ENCODE assay signal across 8 cellular contexts in the genomic region with DNA sequence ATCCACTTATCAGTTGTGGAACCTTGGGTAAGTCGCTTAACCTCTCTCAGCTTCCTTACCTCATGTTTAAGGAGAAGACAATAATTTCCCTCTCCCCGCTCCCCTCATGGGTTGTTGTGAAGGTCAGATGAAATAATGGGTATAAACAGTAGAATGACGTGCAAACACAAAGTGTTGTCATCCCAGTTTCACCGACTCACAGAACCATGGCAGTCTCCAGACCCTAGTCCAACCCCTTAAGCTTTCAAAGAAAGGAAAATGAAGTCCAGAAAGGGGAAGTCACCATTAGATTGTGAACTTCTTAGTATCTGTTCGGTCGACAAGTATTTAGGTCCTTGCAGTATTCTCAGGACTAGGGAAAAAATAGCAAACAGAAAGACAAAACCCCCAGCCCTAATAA. TPM values are rescaled to one million over a fixed set of nuclear protein-coding genes. Genes with fewer than 3 reads are reported as not detected.
A peak's percentile ranks its signal among the peaks of the same experiment; 100 is the strongest.
DNase-seq lines count a peak whose midpoint lies in the region; ATAC-seq, FAIRE-seq and TF ChIP-seq lines count a peak whose summit lies in the region.

No MANE protein-coding gene starts in this region.

- no peak overlapping the region for H3K14ac ChIP-seq in H1 (ENCODE audit: insufficient read length)

- H3K23me2 ChIP-seq in H1 (ENCODE audit: low read depth, low read length), result peaks cover 14% of the 10 kb centered on the region

- H2BK5ac ChIP-seq in H1 (ENCODE audit: low read depth, low read length), result no peak overlapping the region

- no peak overlapping the region for H3K18ac ChIP-seq in H1 (ENCODE audit: extremely low read depth, low read length)

- TF ChIP-seq EP300 in H1 (IDR thresholded peaks at IDR 0.05; ENCODE audit: borderline replicate concordance in 1 of 2, low read depth in 2 of 2, low read length in 2 of 2), result no peak

- H3K4me3 ChIP-seq in GM06990 (replicated peaks; ENCODE audit: low read depth, low read length) (peak overlapping the region; percentile 99), OCI-LY7 (ENCODE audit: low read depth, low read length, poor library complexity, severe bottlenecking) (peak overlapping the region; percentile 81), H1 (ENCODE audit: extremely low read depth in 1 of 4, insufficient read depth in 2 of 4, low read depth in 3 of 4, low read length in 4 of 4) (peak overlapping the region; percentile 93 to 99 (median 96)), pancreas (peak overlapping the region; percentile 57 to 99 (median 92))

- H3K56ac ChIP-seq in H1 (replicated peaks; ENCODE audit: insufficient read length, low read depth, low read length), result no peak overlapping the region

- H3K4ac ChIP-seq in H1 (replicated peaks; ENCODE audit: insufficient read length, low read depth, low read length), result no peak overlapping the region

- no peak overlapping the region for H2BK20ac ChIP-seq in H1 (ENCODE audit: low read length)

- H2BK120ac ChIP-seq in H1 (replicated peaks; ENCODE audit: low read depth, low read length), result no peak overlapping the region

- no peak overlapping the region for H2BK12ac ChIP-seq in H1 (ENCODE audit: low read depth, low read length)

- no peak overlapping the region for H4K8ac ChIP-seq in H1 (ENCODE audit: extremely low read depth, insufficient read depth, low read length)

- no TSS peak for BruUV-seq in OCI-LY7 (replicated peaks; lab: Mats Ljungman, UMichigan)

- POLR2A ChIA-PET in OCI-LY7 (lab: Charles Lee) (no interaction called here), H1 (lab: Charles Lee; ENCODE audit: partially characterized antibody) (interaction anchor here (6.9 kb wide), 1 partner anchor 17 kb away, joined by 88 read pairs; no protein-coding TSS in a partner anchor)

- DNase-seq in GM06990 (ENCODE audit: extremely low read depth, insufficient read length) (no peak), OCI-LY7 (ENCODE audit: low spot score) (peak; percentile 23), H1 (ENCODE audit: low read depth in 1 of 2, low spot score in 2 of 2) (no peak), pancreas (no peak), NCI-H526 (lab: John Stamatoyannopoulos, UW) (no peak), kidney tubule cell (ENCODE audit: low spot score) (no peak)
- DNase-seq in activated CD4-positive, alpha-beta T cell treated with anti-CD3 and anti-CD28 coated beads, Interleukin-2, amount 50 U/mL, for 4 hours, result no peak
- DNase-seq in activated CD4-positive, alpha-beta T cell treated with anti-CD3 and anti-CD28 coated beads for 48 hours, result no peak

- H3K9me3 ChIP-seq in OCI-LY7 (ENCODE audit: low read length) (no peaks in the 10 kb centered on the region), H1 (ENCODE audit: insufficient read depth in 2 of 2, low read depth in 1 of 2, low read length in 1 of 2) (no peaks in the 10 kb centered on the region), pancreas (no peaks in the 10 kb centered on the region)

- CTCF ChIA-PET in OCI-LY7 (lab: Charles Lee; ENCODE audit: unreplicated experiment), result no interaction called here
- CTCF ChIA-PET in H1 (lab: Charles Lee; ENCODE audit: partially characterized antibody), result interaction anchor here (1.2 kb wide), 1 partner anchor 11 kb away, joined by 3 read pairs; no protein-coding TSS in a partner anchor

- H3K27ac ChIP-seq in OCI-LY7 (ENCODE audit: low read depth, low read length, poor library complexity, severe bottlenecking) (no peak overlapping the region), H1 (ENCODE audit: low read depth, low read length) (no peak overlapping the region), pancreas (no peak overlapping the region)

- no peak for TF ChIP-seq POLR2A in H1 (IDR thresholded peaks at IDR 0.05; ENCODE audit: control extremely low read depth in 1 of 2, low read depth in 2 of 2, low read length in 2 of 2)

- H4K5ac ChIP-seq in H1 (ENCODE audit: insufficient read length, low read depth, low read length), result no peak overlapping the region

- H3K4me1 ChIP-seq in OCI-LY7 (ENCODE audit: insufficient read depth, low read length, poor library complexity, severe bottlenecking) (peaks cover 21% of the 10 kb centered on the region), H1 (replicated peaks in 1 of 4; ENCODE audit: control insufficient read depth in 3 of 4, insufficient read depth in 4 of 4, low read length in 3 of 4) (peaks cover 0 to 6% (median 0%) of the 10 kb centered on the region in 4 experiments; a peak in 2 of 7 replicates), pancreas (peaks cover 0 to 12% (median 8%) of the 10 kb centered on the region in 3 donors)

- H2AK5ac ChIP-seq in H1 (ENCODE audit: low read depth, low read length), result 0 out of 2 replicates have a peak overlapping the region, but pooled peaks have one; percentile 19

- TF ChIP-seq CTCF in GM06990 (IDR thresholded peaks at IDR 0.05; ENCODE audit: insufficient read depth, low read length, poor library complexity, severe bottlenecking) (no peak), OCI-LY7 (conservative IDR thresholded peaks at IDR 0.05; ENCODE audit: low read length) (no peak), H1 (IDR thresholded peaks at IDR 0.05; ENCODE audit: control extremely low read depth in 1 of 3, insufficient read depth in 1 of 3, low read depth in 1 of 3, low read length in 3 of 3) (no peak), pancreas (IDR thresholded peaks at IDR 0.05) (no peak)

- H3K36me3 ChIP-seq in GM06990 (ENCODE audit: control insufficient read depth, insufficient read depth, low read length) (peaks cover 2% of the 10 kb centered on the region), OCI-LY7 (ENCODE audit: insufficient read depth, low read length) (peaks cover 4% of the 10 kb centered on the region; the same call in 1 of the 2 replicates), H1 (ENCODE audit: control insufficient read depth in 2 of 4, insufficient read depth in 4 of 4, low read length in 3 of 4) (peaks cover 0 to 7% (median 4%) of the 10 kb centered on the region in 4 experiments; a peak in 2 of 8 replicates), pancreas (no peaks in the 10 kb centered on the region)

- H3K4me2 ChIP-seq in OCI-LY7 (ENCODE audit: low read length), result peak overlapping the region; percentile 95
- H3K4me2 ChIP-seq in H1 (ENCODE audit: insufficient read depth in 1 of 2, low read depth in 2 of 2, low read length in 2 of 2), result peak overlapping the region; percentile 81 to 95

- H2BK15ac ChIP-seq in H1 (ENCODE audit: low read length), result no peak overlapping the region

- intact Hi-C loops in OCI-LY7 (cut with micrococcal nuclease; ENCODE audit: unreplicated experiment) (loop anchor here (2.0 kb wide), 2 partner anchors 35 to 121 kb away; a partner anchor contains a TSS), pancreas (cut with DNase I) (no loop called here)

- H2AFZ ChIP-seq in OCI-LY7 (ENCODE audit: low read length), result no peak overlapping the region
- no peak overlapping the region for H2AFZ ChIP-seq in H1 (ENCODE audit: low read length)

- TF ChIP-seq RAD21 in H1 (IDR thresholded peaks at IDR 0.05 in 1 of 2, conservative IDR thresholded peaks at IDR 0.05 in 1 of 2; ENCODE audit: low read depth in 2 of 2, low read length in 2 of 2), result no peak

- peak overlapping the region in 1 of 4 experiments; percentile 74; a peak in 2 of 7 replicates for H3K9ac ChIP-seq in H1 (replicated peaks in 1 of 4; ENCODE audit: extremely low read depth in 1 of 4, low read depth in 3 of 4, low read length in 3 of 4)

- H3K27me3 ChIP-seq in GM06990 (replicated peaks; ENCODE audit: control insufficient read depth, insufficient read depth, low read length), result no peaks in the 10 kb centered on the region
- no peaks in the 10 kb centered on the region for H3K27me3 ChIP-seq in H1 (replicated peaks in 1 of 4; ENCODE audit: control insufficient read depth in 3 of 4, extremely low read depth in 1 of 4, insufficient read depth in 3 of 4, low read length in 3 of 4)
- H3K27me3 ChIP-seq in pancreas, result no peaks in the 10 kb centered on the region

- H4K20me1 ChIP-seq in OCI-LY7 (ENCODE audit: insufficient read depth, low read length), result no peaks in the 10 kb centered on the region
- peaks cover 2% of the 10 kb centered on the region in 2 experiments for H4K20me1 ChIP-seq in H1 (replicated peaks in 1 of 2; ENCODE audit: control insufficient read depth in 1 of 2, insufficient read depth in 2 of 2, low read length in 2 of 2)

- ATAC-seq in pancreas, result no peak

- no peak overlapping the region for H3K23ac ChIP-seq in H1 (ENCODE audit: insufficient read length)

- no peak overlapping the region for H4K91ac ChIP-seq in H1 (replicated peaks; ENCODE audit: insufficient read length, low read length)

- H3K79me1 ChIP-seq in H1 (ENCODE audit: low read depth, low read length), result peaks cover 2% of the 10 kb centered on the region; the same call in 1 of the 2 replicates

- FAIRE-seq in H1 (lab: Jason Lieb, UNC) (no peak), pancreas (lab: Jason Lieb, UNC) (no peak)

- peaks cover 21% of the 10 kb centered on the region; the same call in 1 of the 2 replicates for H3K79me2 ChIP-seq in OCI-LY7 (ENCODE audit: insufficient read depth, low read depth, low read length)
- H3K79me2 ChIP-seq in H1 (ENCODE audit: control insufficient read depth in 1 of 2, insufficient read depth in 2 of 2, low read length in 2 of 2), result peaks cover 0 to 28% of the 10 kb centered on the region in 2 experiments; a peak in 3 of 4 replicates

- H3K9me2 ChIP-seq in OCI-LY7 (ENCODE audit: insufficient read depth, low read length), result no peaks in the 10 kb centered on the region

- WGBS in H1 (ENCODE audit: extremely low coverage in 1 of 2, insufficient coverage in 1 of 2, insufficient read length in 1 of 2, insufficient replicate concordance in 2 of 2, low coverage in 1 of 2, low lambda C conversion rate in 2 of 2, missing lambda C conversion rate in 1 of 2), 2 experiments, result 84% methylated on average over 6 of the region's 6 CpGs; no CpG with 5 or more reads in 1 of the 2 experiments
- WGBS in pancreas, 2 donors, result 50 to 57% methylated on average over 6 of the region's 6 CpGs

RNA-seq across cellular contexts. Expression of a gene that starts 1.1 kb away (rescaled TPM):
- 71.3 and 103 TPM in 2 replicates for total RNA-seq in OCI-LY7 (2014; rRNA removed; shearing (Covaris generic))
- 52.1 and 55.2 TPM in 2 replicates for total RNA-seq in OCI-LY7 (2022)
- 50.5 and 54.7 TPM in 2 replicates for total RNA-seq in H1 (2021; fragmentation: NEBNext Ultra II Directional; extraction: Animal tissue kit (Norgen Biotek cat#: 25700))
- 122 and 131 TPM in 2 replicates for polyA plus RNA-seq in H1 (2011; rRNA removed)
- 109 TPM for polyA plus RNA-seq in H1 (2011; cell fraction: cytosol; rRNA removed)
- polyA plus RNA-seq in H1 (2011; cell fraction: nucleus; rRNA removed), result 74.9 TPM
- 77.2 to 105 TPM (median 92.7 TPM) in 4 replicates for polyA plus RNA-seq in H1 (2012, experiment 1 of 2)
- 70.5 TPM for polyA plus RNA-seq in H1 (2012, experiment 2 of 2)
- 63.5 TPM for polyA plus RNA-seq in H1 (2013, experiment 1 of 2)
- 69.2 TPM for polyA plus RNA-seq in H1 (2013, experiment 2 of 2)
- 18.2 and 23.3 TPM in 2 replicates for polyA minus RNA-seq in H1 (2011; rRNA and poly(A)+ RNA removed)
- 14.1 TPM for polyA minus RNA-seq in H1 (2011; cell fraction: cytosol; rRNA and poly(A)+ RNA removed)
- 22.4 TPM for polyA minus RNA-seq in H1 (2011; cell fraction: nucleus; rRNA and poly(A)+ RNA removed)
- total RNA-seq in pancreas, result 10 to 100 TPM; 31.7 to 40.1 (median 32.1) TPM
- 10 to 100 TPM; 59.4 to 60.1 TPM for polyA plus RNA-seq in pancreas

RNA-seq across cellular contexts. Expression of a gene that starts 2.1 kb away (rescaled TPM):
- 20.8 and 33.2 TPM in 2 replicates for total RNA-seq in OCI-LY7 (2014; rRNA removed; shearing (Covaris generic))
- total RNA-seq in OCI-LY7 (2022) (37.1 and 40.3 TPM in 2 replicates), pancreas (10 to 100 TPM; 14.1 to 28.2 (median 16.9) TPM)
- 37.7 and 39.8 TPM in 2 replicates for total RNA-seq in H1 (2021; fragmentation: NEBNext Ultra II Directional; extraction: Animal tissue kit (Norgen Biotek cat#: 25700))
- polyA plus RNA-seq in H1 (2011; rRNA removed) (47.8 and 52.0 TPM in 2 replicates), pancreas (10 to 100 TPM; 18.6 to 24.4 TPM)
- polyA plus RNA-seq in H1 (2011; cell fraction: cytosol; rRNA removed), result 40.8 TPM
- 76.1 TPM for polyA plus RNA-seq in H1 (2011; cell fraction: nucleus; rRNA removed)
- polyA plus RNA-seq in H1 (2012, experiment 1 of 2), result 42.4 to 49.0 TPM (median 44.7 TPM) in 4 replicates
- polyA plus RNA-seq in H1 (2012, experiment 2 of 2), result 40.6 TPM
- 26.1 TPM for polyA plus RNA-seq in H1 (2013, experiment 1 of 2)
- polyA plus RNA-seq in H1 (2013, experiment 2 of 2), result 26.7 TPM
- 48.9 and 53.6 TPM in 2 replicates for polyA minus RNA-seq in H1 (2011; rRNA and poly(A)+ RNA removed)
- polyA minus RNA-seq in H1 (2011; cell fraction: cytosol; rRNA and poly(A)+ RNA removed), result 31.0 TPM
- 29.2 TPM for polyA minus RNA-seq in H1 (2011; cell fraction: nucleus; rRNA and poly(A)+ RNA removed)

RNA-seq across cellular contexts. Expression of a gene that starts 5.3 kb away (rescaled TPM):
- total RNA-seq in OCI-LY7 (2014; rRNA removed; shearing (Covaris generic)), result not detected in 2 replicates
- total RNA-seq in OCI-LY7 (2022) (0.48 TPM in 1 of 2 replicates, not detected in the other), pancreas (10 to 100 TPM; 29.0 to 51.1 (median 34.6) TPM)
- total RNA-seq in H1 (2021; fragmentation: NEBNext Ultra II Directional; extraction: Animal tissue kit (Norgen Biotek cat#: 25700)), result 34.8 and 38.5 TPM in 2 replicates
- polyA plus RNA-seq in H1 (2011; rRNA removed) (98.2 and 117 TPM in 2 replicates), pancreas (10 to 100 TPM; 56.3 to 81.6 TPM)
- polyA plus RNA-seq in H1 (2011; cell fraction: cytosol; rRNA removed), result 110 TPM
- 61.3 TPM for polyA plus RNA-seq in H1 (2011; cell fraction: nucleus; rRNA removed)
- 66.9 to 78.3 TPM (median 74.1 TPM) in 4 replicates for polyA plus RNA-seq in H1 (2012, experiment 1 of 2)
- polyA plus RNA-seq in H1 (2012, experiment 2 of 2), result 91.5 TPM
- 48.0 TPM for polyA plus RNA-seq in H1 (2013, experiment 1 of 2)
- polyA plus RNA-seq in H1 (2013, experiment 2 of 2), result 50.7 TPM
- polyA minus RNA-seq in H1 (2011; rRNA and poly(A)+ RNA removed), result 50.6 and 52.5 TPM in 2 replicates
- polyA minus RNA-seq in H1 (2011; cell fraction: cytosol; rRNA and poly(A)+ RNA removed), result 24.8 TPM
- polyA minus RNA-seq in H1 (2011; cell fraction: nucleus; rRNA and poly(A)+ RNA removed), result 19.2 TPM

RNA-seq across cellular contexts. Expression of a gene that starts 26.6 kb away (rescaled TPM):
- total RNA-seq in OCI-LY7 (2014; rRNA removed; shearing (Covaris generic)), result 4.5 and 5.3 TPM in 2 replicates
- total RNA-seq in OCI-LY7 (2022) (5.3 and 5.5 TPM in 2 replicates), pancreas (1 to 10 TPM in 2 of 6 donors, under 1 TPM in 4; 0.12 to 3.1 (median 0.65) TPM)
- total RNA-seq in H1 (2021; fragmentation: NEBNext Ultra II Directional; extraction: Animal tissue kit (Norgen Biotek cat#: 25700)), result 52.4 and 54.7 TPM in 2 replicates
- polyA plus RNA-seq in H1 (2011; rRNA removed) (34.1 and 43.5 TPM in 2 replicates), pancreas (under 1 TPM; 0.19 to 0.76 TPM)
- polyA plus RNA-seq in H1 (2011; cell fraction: cytosol; rRNA removed), result 30.7 TPM
- 122 TPM for polyA plus RNA-seq in H1 (2011; cell fraction: nucleus; rRNA removed)
- 42.2 to 51.4 TPM (median 46.7 TPM) in 4 replicates for polyA plus RNA-seq in H1 (2012, experiment 1 of 2)
- polyA plus RNA-seq in H1 (2012, experiment 2 of 2), result 37.7 TPM
- polyA plus RNA-seq in H1 (2013, experiment 1 of 2), result 50.4 TPM
- polyA plus RNA-seq in H1 (2013, experiment 2 of 2), result 45.1 TPM
- 43.0 and 47.3 TPM in 2 replicates for polyA minus RNA-seq in H1 (2011; rRNA and poly(A)+ RNA removed)
- polyA minus RNA-seq in H1 (2011; cell fraction: cytosol; rRNA and poly(A)+ RNA removed), result 55.2 TPM
- 107 TPM for polyA minus RNA-seq in H1 (2011; cell fraction: nucleus; rRNA and poly(A)+ RNA removed)

RNA-seq across cellular contexts. Expression of a gene that starts 34.9 kb away (rescaled TPM):
- 109 and 147 TPM in 2 replicates for total RNA-seq in OCI-LY7 (2014; rRNA removed; shearing (Covaris generic))
- total RNA-seq in OCI-LY7 (2022) (153 and 157 TPM in 2 replicates), pancreas (100 to 1,000 TPM; 160 to 236 (median 202) TPM)
- 190 and 196 TPM in 2 replicates for total RNA-seq in H1 (2021; fragmentation: NEBNext Ultra II Directional; extraction: Animal tissue kit (Norgen Biotek cat#: 25700))
- polyA plus RNA-seq in H1 (2011; rRNA removed) (411 and 648 TPM in 2 replicates), pancreas (100 to 1,000 TPM; 180 to 243 TPM)
- 513 TPM for polyA plus RNA-seq in H1 (2011; cell fraction: cytosol; rRNA removed)
- 240 TPM for polyA plus RNA-seq in H1 (2011; cell fraction: nucleus; rRNA removed)
- polyA plus RNA-seq in H1 (2012, experiment 1 of 2), result 232 to 248 TPM (median 244 TPM) in 4 replicates
- 448 TPM for polyA plus RNA-seq in H1 (2012, experiment 2 of 2)
- polyA plus RNA-seq in H1 (2013, experiment 1 of 2), result 408 TPM
- 481 TPM for polyA plus RNA-seq in H1 (2013, experiment 2 of 2)
- polyA minus RNA-seq in H1 (2011; rRNA and poly(A)+ RNA removed), result 282 and 428 TPM in 2 replicates
- 95.5 TPM for polyA minus RNA-seq in H1 (2011; cell fraction: cytosol; rRNA and poly(A)+ RNA removed)
- 85.3 TPM for polyA minus RNA-seq in H1 (2011; cell fraction: nucleus; rRNA and poly(A)+ RNA removed)

Comparison
In these comparisons a context has a peak if more than half of its experiments do, and no peak if none do; other contexts are left out.
1. RNA of a gene that starts 5.3 kb away (total RNA-seq): 29.0 to 51.1 TPM in pancreas and 34.8 to 38.5 TPM in H1; 0.48 TPM in OCI-LY7; every median in the first group is over 10 times any median in the second.
2. Peak in every context shown above with its lines, with median percentiles within 50 percentile points of each other: H3K4me3 ChIP-seq.